25 cellular contexts compared by ENCODE assay signal in genomic region chr4:127503111-127503510, GRCh38.
DNase-seq lines count a peak whose midpoint lies in the region; TF ChIP-seq lines count a peak whose summit lies in the region.
"Had no signal": no experiment of that assay in that cellular context is flagged by ENCODE, and none has a peak within 500 bp of the region (broad histone marks: within the 10 kb centered on the region; RNA-seq: fewer than 3 reads in every experiment).

No MANE protein-coding gene starts in this region.

- no peaks in the 10 kb centered on the region for H3K36me3 Mint-ChIP-seq in endodermal cell (ENCODE audit: low read depth)
- H3K36me3 Mint-ChIP-seq: CD8-positive, alpha-beta T cell had no signal

- no peak overlapping the region for H3K27ac Mint-ChIP-seq in endodermal cell
- H3K27ac Mint-ChIP-seq: activated T-cell treated with anti-CD3 and anti-CD28 coated beads, Interleukin-2, amount 50 U/mL, for 24 hours; B cell; CD8-positive, alpha-beta T cell; stimulated activated naive CD8-positive, alpha-beta T cell treated with anti-CD3 and anti-CD28 coated beads, Interleukin-15, Interleukin-2, amounts not matched to agents 100 ng/mL and 50 ng/mL, for 24 hours; T-helper 2 cell treated with Interferon-gamma antibody and Interleukin-4, amounts not matched to agents 5 μg/mL and 100 μg/mL, for 36 hours had no signal

- no peak for TF ChIP-seq CTCF in AG09309 (IDR thresholded peaks at IDR 0.05; ENCODE audit: control insufficient read depth, insufficient read depth, low read depth, low read length, missing control alignments)
- no peak for TF ChIP-seq CTCF in endodermal cell (conservative IDR thresholded peaks at IDR 0.05)

- no peaks in the 10 kb centered on the region for H3K36me3 ChIP-seq in HUES64 (ENCODE audit: insufficient read depth, low read length)
- no peaks in the 10 kb centered on the region for H3K36me3 ChIP-seq in endodermal cell (ENCODE audit: control insufficient read depth, insufficient read depth, low read length)
- H3K36me3 ChIP-seq in iPS-18a (ENCODE audit: control insufficient read depth, low read depth, low read length): no peaks in the 10 kb centered on the region
- H3K36me3 ChIP-seq: colonic mucosa, vagina had no signal

- WGBS in HUES64: 65% methylated on average over 1 of the region's 2 CpGs
- WGBS in endodermal cell (ENCODE audit: insufficient coverage in 1 of 2, insufficient read length in 1 of 2), 2 experiments: 43 to 94% methylated on average over 1 to 2 of the region's 2 CpGs

- no peaks in the 10 kb centered on the region for H3K27me3 Mint-ChIP-seq in endodermal cell (ENCODE audit: insufficient read depth)
- H3K27me3 Mint-ChIP-seq: stimulated activated naive CD8-positive, alpha-beta T cell treated with anti-CD3 and anti-CD28 coated beads, Interleukin-15, Interleukin-2, amounts not matched to agents 100 ng/mL and 50 ng/mL, for 24 hours had no signal

- H3K27me3 ChIP-seq in HUES64 (ENCODE audit: insufficient read depth, low read length) (no peaks in the 10 kb centered on the region), endodermal cell (ENCODE audit: control insufficient read depth, insufficient read depth, low read length, poor library complexity, severe bottlenecking) (no peaks in the 10 kb centered on the region), iPS-18a (ENCODE audit: control insufficient read depth, insufficient read depth, low read length) (no peaks in the 10 kb centered on the region)
- H3K27me3 ChIP-seq: colonic mucosa, vagina had no signal

- no peak overlapping the region for H3K4me3 ChIP-seq in AG09309 (ENCODE audit: control insufficient read depth, low read depth, low read length)
- H3K4me3 ChIP-seq in HUES64 (ENCODE audit: low read length): no peak overlapping the region
- H3K4me3 ChIP-seq in endodermal cell (ENCODE audit: low read length): no peak overlapping the region
- H3K4me3 ChIP-seq in iPS-18a (ENCODE audit: low read length): peak overlapping the region; percentile 17
- H3K4me3 ChIP-seq: colonic mucosa, psoas muscle, vagina had no signal

- H3K27ac ChIP-seq in HUES64 (ENCODE audit: low read depth, low read length): peak overlapping the region; percentile 15; the same call in 1 of the 2 replicates
- peak overlapping the region; percentile 25 for H3K27ac ChIP-seq in endodermal cell (ENCODE audit: low read depth, low read length)
- no peak overlapping the region for H3K27ac ChIP-seq in iPS-18a (ENCODE audit: low read length)
- H3K27ac ChIP-seq: colonic mucosa, psoas muscle, vagina had no signal

- H3K4me1 ChIP-seq in HUES64 (ENCODE audit: insufficient read depth, low read length): peaks cover 21% of the 10 kb centered on the region
- no peaks in the 10 kb centered on the region for H3K4me1 ChIP-seq in endodermal cell (ENCODE audit: control insufficient read depth, insufficient read depth, low read length)
- H3K4me1 ChIP-seq in iPS-18a (ENCODE audit: control insufficient read depth, low read depth, low read length): peaks cover 15% of the 10 kb centered on the region
- H3K4me1 ChIP-seq: colonic mucosa, psoas muscle, vagina had no signal

- H3K9ac ChIP-seq in HUES64 (ENCODE audit: low read depth, low read length) (no peak overlapping the region), endodermal cell (ENCODE audit: extremely low read depth, low read length, poor library complexity, severe bottlenecking) (no peak overlapping the region), iPS-18a (ENCODE audit: low read length) (no peak overlapping the region)

- H3K4me3 Mint-ChIP-seq in endodermal cell: no peak overlapping the region
- H3K4me3 Mint-ChIP-seq: activated T-cell treated with anti-CD3 and anti-CD28 coated beads, Interleukin-2, amount 50 U/mL, for 24 hours; B cell; CD8-positive, alpha-beta T cell; stimulated activated naive CD8-positive, alpha-beta T cell treated with anti-CD3 and anti-CD28 coated beads, Interleukin-15, Interleukin-2, amounts not matched to agents 100 ng/mL and 50 ng/mL, for 24 hours; T-helper 2 cell treated with Interferon-gamma antibody and Interleukin-4, amounts not matched to agents 5 μg/mL and 100 μg/mL, for 36 hours had no signal

- H3K4me1 Mint-ChIP-seq in endodermal cell: peaks cover 8% of the 10 kb centered on the region
- H3K4me1 Mint-ChIP-seq: B cell had no signal

- DNase-seq in AG09309 (ENCODE audit: low read depth): peak; percentile 11
- no peak for DNase-seq in endodermal cell
- DNase-seq in NCI-H1436 treated with DMSO at 0.1 percent for 48 hours (lab: John Stamatoyannopoulos, UW): no peak
- no peak for DNase-seq in DMS79 (lab: John Stamatoyannopoulos, UW)
- no peak for DNase-seq in NCI-H1092 (lab: John Stamatoyannopoulos, UW)
- DNase-seq in DMS153 (lab: John Stamatoyannopoulos, UW): no peak
- DNase-seq: activated CD4-positive, alpha-beta T cell treated with anti-CD3 and anti-CD28 coated beads for 48 hours; activated T-cell treated with anti-CD3 and anti-CD28 coated beads, Interleukin-2, amount 50 U/mL, for 24 hours; CD8-positive, alpha-beta T cell; colonic mucosa; effector CD8-positive, alpha-beta T cell; hypothalamus; Kasumi-1; kidney; NCI-H1694; NCI-H524 treated with DMSO at 0.1 percent for 48 hours; nucleus accumbens; PC-3; psoas muscle had no signal

- no peaks in the 10 kb centered on the region for H3K9me3 Mint-ChIP-seq in endodermal cell
- H3K9me3 Mint-ChIP-seq: activated T-cell treated with anti-CD3 and anti-CD28 coated beads, Interleukin-2, amount 50 U/mL, for 24 hours; CD8-positive, alpha-beta T cell; stimulated activated naive CD8-positive, alpha-beta T cell treated with anti-CD3 and anti-CD28 coated beads, Interleukin-15, Interleukin-2, amounts not matched to agents 100 ng/mL and 50 ng/mL, for 24 hours; T-helper 2 cell treated with Interferon-gamma antibody and Interleukin-4, amounts not matched to agents 5 μg/mL and 100 μg/mL, for 36 hours had no signal

- H3K9me3 ChIP-seq in HUES64 (ENCODE audit: insufficient read depth, low read depth, low read length) (no peaks in the 10 kb centered on the region), endodermal cell (ENCODE audit: control insufficient read depth, low read length) (no peaks in the 10 kb centered on the region), iPS-18a (ENCODE audit: control insufficient read depth, low read depth, low read length) (no peaks in the 10 kb centered on the region)
- H3K9me3 ChIP-seq: colonic mucosa, psoas muscle, vagina had no signal
